27 cellular contexts compared by ENCODE assay signal in genomic region chr4:63869370-63869769, GRCh38.
"Had no signal": no experiment of that assay in that cellular context is flagged by ENCODE, and none has a peak within 500 bp of the region (broad histone marks: within the 10 kb centered on the region; RNA-seq: fewer than 3 reads in every experiment).

No MANE protein-coding gene starts in this region.

- H3K79me2 ChIP-seq: hepatocyte had no signal

- FAIRE-seq: urothelium cell line had no signal

- H3K27ac ChIP-seq: hepatocyte, left ventricle myocardium inferior, neural progenitor cell, neutrophil, ovary, right atrium auricular region, skin epidermis, suprapubic skin, thoracic aorta, tibial artery, upper lobe of right lung had no signal

- H3K4me3 ChIP-seq: hepatocyte, left ventricle myocardium inferior, lung, neural progenitor cell, ovary, right atrium auricular region, skin epidermis, suprapubic skin, thoracic aorta, tibial artery, upper lobe of right lung had no signal

- ATAC-seq: natural killer cell; sciatic nerve; stimulated activated effector memory CD8-positive, alpha-beta T cell treated with anti-CD3 and anti-CD28 coated beads, Interleukin-12 subunit alpha, Interleukin-12 subunit beta, amount 100 ng/mL, for 72 hours; upper lobe of right lung had no signal

- H3K27ac Mint-ChIP-seq: mesothelial cell of epicardium; naive B cell; natural killer cell; nephron progenitor cell; neural progenitor cell; progenitor cell of endocrine pancreas; stimulated activated effector memory CD8-positive, alpha-beta T cell treated with anti-CD3 and anti-CD28 coated beads, Interleukin-12 subunit alpha, Interleukin-12 subunit beta, amount 100 ng/mL, for 72 hours; stimulated activated naive CD8-positive, alpha-beta T cell treated with anti-CD3 and anti-CD28 coated beads, Interleukin-15, Interleukin-2, amounts not matched to agents 100 ng/mL and 50 ng/mL, for 24 hours had no signal

- H3K27me3 Mint-ChIP-seq: naive B cell; progenitor cell of endocrine pancreas; stimulated activated naive CD8-positive, alpha-beta T cell treated with anti-CD3 and anti-CD28 coated beads, Interleukin-15, Interleukin-2, amounts not matched to agents 100 ng/mL and 50 ng/mL, for 24 hours had no signal

- H3K4me3 Mint-ChIP-seq: mesothelial cell of epicardium; naive B cell; natural killer cell; nephron progenitor cell; neural progenitor cell; stimulated activated effector memory CD8-positive, alpha-beta T cell treated with anti-CD3 and anti-CD28 coated beads, Interleukin-12 subunit alpha, Interleukin-12 subunit beta, amount 100 ng/mL, for 72 hours; stimulated activated naive CD8-positive, alpha-beta T cell treated with anti-CD3 and anti-CD28 coated beads, Interleukin-15, Interleukin-2, amounts not matched to agents 100 ng/mL and 50 ng/mL, for 24 hours had no signal

- H3K27me3 ChIP-seq: hepatocyte, neural progenitor cell, neutrophil, ovary, right atrium auricular region, suprapubic skin, tibial artery, upper lobe of right lung had no signal

- DNase-seq: islet precursor cell; left ventricle myocardium inferior; mesendoderm; naive B cell; natural killer cell; nephron progenitor cell; occipital lobe; ovary; stimulated activated CD4-positive, alpha-beta T cell treated with anti-CD3 and anti-CD28 coated beads, Interleukin-4, amount 100 ng/mL, for 24 hours; stimulated activated naive CD4-positive, alpha-beta T cell; tibial artery; trophoblast cell; upper lobe of right lung had no signal

- H3K9me3 Mint-ChIP-seq: mesothelial cell of epicardium, nephron progenitor cell, neural progenitor cell had no signal

- H2AFZ ChIP-seq: hepatocyte, neural progenitor cell had no signal

- H3K36me3 ChIP-seq: left ventricle myocardium inferior, neural progenitor cell, neutrophil, ovary, right atrium auricular region, suprapubic skin, thoracic aorta, tibial artery, upper lobe of right lung had no signal

- H3K36me3 Mint-ChIP-seq: mesothelial cell of epicardium; naive B cell; natural killer cell; neural progenitor cell; stimulated activated effector memory CD8-positive, alpha-beta T cell treated with anti-CD3 and anti-CD28 coated beads, Interleukin-12 subunit alpha, Interleukin-12 subunit beta, amount 100 ng/mL, for 72 hours had no signal

- H3K4me1 ChIP-seq: left ventricle myocardium inferior, neural progenitor cell, right atrium auricular region, suprapubic skin, tibial artery, upper lobe of right lung had no signal

- H3K4me1 Mint-ChIP-seq: mesothelial cell of epicardium; naive B cell; natural killer cell; nephron progenitor cell; neural progenitor cell; stimulated activated effector memory CD8-positive, alpha-beta T cell treated with anti-CD3 and anti-CD28 coated beads, Interleukin-12 subunit alpha, Interleukin-12 subunit beta, amount 100 ng/mL, for 72 hours had no signal

- H3K4me2 ChIP-seq: hepatocyte, neural progenitor cell had no signal

- H3K9me3 ChIP-seq: left ventricle myocardium inferior, neutrophil, ovary, right atrium auricular region, suprapubic skin, thoracic aorta, tibial artery, upper lobe of right lung had no signal
